In genomic region chr20:5524886-5525285, GRCh38 we compare ENCODE assay signal across 17 cellular contexts.
DNase-seq lines count a peak whose midpoint lies in the region; ATAC-seq lines count a peak whose summit lies in the region.
"Had no signal": no experiment of that assay in that cellular context is flagged by ENCODE, and none has a peak within 500 bp of the region (broad histone marks: within the 10 kb centered on the region; RNA-seq: fewer than 3 reads in every experiment).

No MANE protein-coding gene starts in this region.

- in situ Hi-C loops in SK-MEL-5 (cut with HindIII; ENCODE audit: low pct_unique_long_range_greater_than_20kb, low sequenced_read_pairs), result no loop called here

- DNase-seq in DMS53 (lab: John Stamatoyannopoulos, UW) (peak; percentile 16), DMS53 treated with DMSO at 0.1 percent for 48 hours (lab: John Stamatoyannopoulos, UW; ENCODE audit: unreplicated experiment) (no peak), NCI-H2171 (lab: John Stamatoyannopoulos, UW) (peak; percentile 87), SK-MEL-5 (ENCODE audit: low read depth, low spot score) (peak; percentile 31), retina (peak; percentile 40), activated gamma-delta T cell treated with Interleukin-2 at 50 U/mL for 16 hours (no peak), inferior parietal cortex (ENCODE audit: extremely low spot score) (no peak)
- DNase-seq: activated naive CD4-positive, alpha-beta T cell treated with anti-CD3 and anti-CD28 coated beads, Interleukin-2, amount 10 ng/mL, durations not matched to agents 7 days and 5 days; colonic mucosa; mesendoderm; NCI-H187; NCI-H510A treated with DMSO at 0.1 percent for 48 hours; psoas muscle; spleen had no signal

- no peak for ATAC-seq in HG03025 (IDR thresholded peaks at IDR 0.05; ENCODE audit: low FRiP score, unreplicated experiment)
- ATAC-seq: natural killer cell treated with Interleukin-12 subunit alpha and Interleukin-12 subunit beta and Interleukin-15 and Interleukin-18, amount 100 ng/mL, for 72 hours; Panc1; psoas muscle had no signal

Comparison
In these comparisons a context has a peak if more than half of its experiments do, and no peak if none do; other contexts are left out.
1. DNase-seq: peak in DMS53 (single experiment), NCI-H2171 (single experiment), SK-MEL-5 (single experiment) and retina (single experiment); none in DMS53 treated with DMSO at 0.1 percent for 48 hours (single experiment), activated gamma-delta T cell treated with Interleukin-2 at 50 U/mL for 16 hours (single experiment) and inferior parietal cortex (single experiment).